Comparison of ENCODE assay signal across 1 cellular context in the genomic region with DNA sequence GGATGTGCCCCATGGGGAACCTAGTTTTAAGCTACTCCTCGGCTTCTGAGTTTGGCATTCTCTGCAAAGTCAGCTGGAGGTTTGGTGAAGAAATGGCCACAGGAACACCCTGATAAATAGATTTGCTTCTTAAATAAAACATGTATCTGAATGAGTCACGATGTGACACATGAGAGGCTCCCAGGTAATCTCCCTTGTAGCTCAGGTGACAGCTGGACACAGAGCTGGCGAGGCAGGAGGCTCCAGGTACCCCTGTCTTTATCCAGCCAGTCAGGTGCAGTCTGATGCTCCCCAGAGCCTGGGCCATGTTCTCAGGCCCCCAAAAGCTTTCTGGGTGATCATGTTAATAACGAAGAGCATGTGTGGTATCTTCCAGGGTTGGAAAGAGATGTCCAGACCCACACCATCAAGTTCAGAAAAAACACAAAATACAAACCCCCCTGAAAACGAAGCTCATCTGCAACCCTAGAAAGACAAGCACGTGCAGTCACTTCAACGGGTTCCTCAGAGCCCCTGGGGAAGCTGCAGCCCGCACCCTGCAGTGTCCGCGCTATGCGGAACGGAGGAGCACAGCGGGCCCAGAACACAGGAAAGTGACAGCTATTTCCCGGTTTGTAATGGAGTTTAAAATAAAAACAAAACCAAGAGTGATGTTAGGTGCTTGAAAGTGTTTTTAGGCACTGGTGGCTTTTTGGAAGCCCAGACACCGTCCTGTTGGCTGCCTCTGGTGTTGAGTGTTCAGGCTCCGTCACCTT.
TF ChIP-seq lines count a peak whose summit lies in the region.

No MANE protein-coding gene starts in this region.

TF ChIP-seq in GM23338, 12 proteins besides CTCF, POLR2A, EP300 and RAD21 (continued from another document):
- TF ChIP-seq, protein P1, sequence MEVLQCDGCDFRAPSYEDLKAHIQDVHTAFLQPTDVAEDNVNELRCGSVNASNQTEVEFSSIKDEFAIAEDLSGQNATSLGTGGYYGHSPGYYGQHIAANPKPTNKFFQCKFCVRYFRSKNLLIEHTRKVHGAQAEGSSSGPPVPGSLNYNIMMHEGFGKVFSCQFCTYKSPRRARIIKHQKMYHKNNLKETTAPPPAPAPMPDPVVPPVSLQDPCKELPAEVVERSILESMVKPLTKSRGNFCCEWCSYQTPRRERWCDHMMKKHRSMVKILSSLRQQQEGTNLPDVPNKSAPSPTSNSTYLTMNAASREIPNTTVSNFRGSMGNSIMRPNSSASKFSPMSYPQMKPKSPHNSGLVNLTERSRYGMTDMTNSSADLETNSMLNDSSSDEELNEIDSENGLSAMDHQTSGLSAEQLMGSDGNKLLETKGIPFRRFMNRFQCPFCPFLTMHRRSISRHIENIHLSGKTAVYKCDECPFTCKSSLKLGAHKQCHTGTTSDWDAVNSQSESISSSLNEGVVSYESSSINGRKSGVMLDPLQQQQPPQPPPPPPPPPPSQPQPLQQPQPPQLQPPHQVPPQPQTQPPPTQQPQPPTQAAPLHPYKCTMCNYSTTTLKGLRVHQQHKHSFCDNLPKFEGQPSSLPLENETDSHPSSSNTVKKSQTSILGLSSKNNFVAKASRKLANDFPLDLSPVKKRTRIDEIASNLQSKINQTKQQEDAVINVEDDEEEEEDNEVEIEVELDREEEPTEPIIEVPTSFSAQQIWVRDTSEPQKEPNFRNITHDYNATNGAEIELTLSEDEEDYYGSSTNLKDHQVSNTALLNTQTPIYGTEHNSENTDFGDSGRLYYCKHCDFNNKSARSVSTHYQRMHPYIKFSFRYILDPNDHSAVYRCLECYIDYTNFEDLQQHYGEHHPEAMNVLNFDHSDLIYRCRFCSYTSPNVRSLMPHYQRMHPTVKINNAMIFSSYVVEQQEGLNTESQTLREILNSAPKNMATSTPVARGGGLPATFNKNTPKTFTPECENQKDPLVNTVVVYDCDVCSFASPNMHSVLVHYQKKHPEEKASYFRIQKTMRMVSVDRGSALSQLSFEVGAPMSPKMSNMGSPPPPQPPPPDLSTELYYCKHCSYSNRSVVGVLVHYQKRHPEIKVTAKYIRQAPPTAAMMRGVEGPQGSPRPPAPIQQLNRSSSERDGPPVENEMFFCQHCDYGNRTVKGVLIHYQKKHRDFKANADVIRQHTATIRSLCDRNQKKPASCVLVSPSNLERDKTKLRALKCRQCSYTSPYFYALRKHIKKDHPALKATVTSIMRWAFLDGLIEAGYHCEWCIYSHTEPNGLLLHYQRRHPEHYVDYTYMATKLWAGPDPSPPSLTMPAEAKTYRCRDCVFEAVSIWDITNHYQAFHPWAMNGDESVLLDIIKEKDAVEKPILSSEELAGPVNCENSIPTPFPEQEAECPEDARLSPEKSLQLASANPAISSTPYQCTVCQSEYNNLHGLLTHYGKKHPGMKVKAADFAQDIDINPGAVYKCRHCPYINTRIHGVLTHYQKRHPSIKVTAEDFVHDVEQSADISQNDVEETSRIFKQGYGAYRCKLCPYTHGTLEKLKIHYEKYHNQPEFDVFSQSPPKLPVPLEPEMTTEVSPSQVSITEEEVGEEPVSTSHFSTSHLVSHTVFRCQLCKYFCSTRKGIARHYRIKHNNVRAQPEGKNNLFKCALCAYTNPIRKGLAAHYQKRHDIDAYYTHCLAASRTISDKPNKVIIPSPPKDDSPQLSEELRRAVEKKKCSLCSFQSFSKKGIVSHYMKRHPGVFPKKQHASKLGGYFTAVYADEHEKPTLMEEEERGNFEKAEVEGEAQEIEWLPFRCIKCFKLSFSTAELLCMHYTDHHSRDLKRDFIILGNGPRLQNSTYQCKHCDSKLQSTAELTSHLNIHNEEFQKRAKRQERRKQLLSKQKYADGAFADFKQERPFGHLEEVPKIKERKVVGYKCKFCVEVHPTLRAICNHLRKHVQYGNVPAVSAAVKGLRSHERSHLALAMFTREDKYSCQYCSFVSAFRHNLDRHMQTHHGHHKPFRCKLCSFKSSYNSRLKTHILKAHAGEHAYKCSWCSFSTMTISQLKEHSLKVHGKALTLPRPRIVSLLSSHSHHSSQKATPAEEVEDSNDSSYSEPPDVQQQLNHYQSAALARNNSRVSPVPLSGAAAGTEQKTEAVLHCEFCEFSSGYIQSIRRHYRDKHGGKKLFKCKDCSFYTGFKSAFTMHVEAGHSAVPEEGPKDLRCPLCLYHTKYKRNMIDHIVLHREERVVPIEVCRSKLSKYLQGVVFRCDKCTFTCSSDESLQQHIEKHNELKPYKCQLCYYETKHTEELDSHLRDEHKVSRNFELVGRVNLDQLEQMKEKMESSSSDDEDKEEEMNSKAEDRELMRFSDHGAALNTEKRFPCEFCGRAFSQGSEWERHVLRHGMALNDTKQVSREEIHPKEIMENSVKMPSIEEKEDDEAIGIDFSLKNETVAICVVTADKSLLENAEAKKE (CRISPR knock-in tag; IDR thresholded peaks at IDR 0.05), result no peak
- TF ChIP-seq REST (IDR thresholded peaks at IDR 0.05; ENCODE audit: unreplicated experiment) (no peak), EZH2 (IDR thresholded peaks at IDR 0.05; ENCODE audit: low read depth, unreplicated experiment) (no peak), POLR2AphosphoS5 (IDR thresholded peaks at IDR 0.05; ENCODE audit: low read depth) (no peak)
